Comparison of ENCODE assay signal across 1 cellular context in the genomic region with DNA sequence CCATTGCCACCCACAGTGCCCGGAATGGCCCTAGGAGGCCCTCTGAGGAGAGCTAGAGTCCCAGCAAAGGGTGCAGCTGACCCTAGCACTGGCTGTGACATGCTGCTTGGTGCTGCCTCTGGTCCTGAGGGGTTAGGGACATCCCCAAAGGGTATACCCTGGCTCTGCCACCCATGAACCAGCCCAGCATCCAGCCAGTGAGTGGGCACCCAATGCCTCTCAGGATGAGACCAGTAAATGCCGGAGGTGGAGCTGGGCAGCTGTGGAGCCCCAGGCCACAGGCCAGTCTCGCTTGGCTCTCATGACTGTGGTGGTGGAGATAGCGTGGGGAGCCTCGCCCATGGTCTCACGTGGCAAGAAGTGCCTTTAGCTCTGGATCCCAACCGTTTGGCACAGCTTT.
TF ChIP-seq lines count a peak whose summit lies in the region.

No MANE protein-coding gene starts in this region.

TF ChIP-seq in endothelial cell of umbilical vein, 7 proteins besides CTCF, POLR2A, EP300 and RAD21:
- TF ChIP-seq MYC (IDR thresholded peaks at IDR 0.05; ENCODE audit: low read depth, low read length), result no peak
- TF ChIP-seq, protein P1, sequence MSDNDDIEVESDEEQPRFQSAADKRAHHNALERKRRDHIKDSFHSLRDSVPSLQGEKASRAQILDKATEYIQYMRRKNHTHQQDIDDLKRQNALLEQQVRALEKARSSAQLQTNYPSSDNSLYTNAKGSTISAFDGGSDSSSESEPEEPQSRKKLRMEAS (IDR thresholded peaks at IDR 0.05; ENCODE audit: insufficient read depth, insufficient read length), result no peak
- no peak for TF ChIP-seq POLR2AphosphoS5 (IDR thresholded peaks at IDR 0.05; ENCODE audit: insufficient read depth, low read depth, low read length)
- TF ChIP-seq EZH2 (IDR thresholded peaks at IDR 0.05; ENCODE audit: borderline replicate concordance, low read depth, low read length, severe bottlenecking), result no peak
- TF ChIP-seq GATA2 (IDR thresholded peaks at IDR 0.05; ENCODE audit: insufficient read depth, insufficient read length, low read depth, low read length), result no peak
- no peak for TF ChIP-seq FOS (IDR thresholded peaks at IDR 0.05; ENCODE audit: borderline replicate concordance, insufficient read depth, low read length)
- TF ChIP-seq JUN (IDR thresholded peaks at IDR 0.05; ENCODE audit: borderline replicate concordance, insufficient read depth, insufficient read length, low read depth), result no peak
